ENCODE assay signal across 8 cellular contexts in genomic region chr19:18542936-18543813, GRCh38. TPM values are rescaled to one million over a fixed set of nuclear protein-coding genes. Genes with fewer than 3 reads are reported as not detected.
A peak's percentile ranks its signal among the peaks of the same experiment; 100 is the strongest.
DNase-seq lines count a peak whose midpoint lies in the region; ATAC-seq and TF ChIP-seq lines count a peak whose summit lies in the region.

Gene FKBP8 (minus strand): TSS chr19:18543573. CDS start chr19:18541970, 1,603 bp downstream.

- H3K27me3 Mint-ChIP-seq in T-helper 2 cell treated with Interferon-gamma antibody and Interleukin-4, amounts not matched to agents 5 μg/mL and 100 μg/mL, for 36 hours (ENCODE audit: low read depth), result no peaks in the 10 kb centered on the region

- peak within 1 kb of the TSS; percentile 88 to 90 for H3K4me3 ChIP-seq in right atrium auricular region
- peak within 1 kb of the TSS; percentile 98 for H3K4me3 ChIP-seq in urinary bladder (ENCODE audit: low read depth, low read length)

- H3K27ac Mint-ChIP-seq in T-helper 2 cell treated with Interferon-gamma antibody and Interleukin-4, amounts not matched to agents 5 μg/mL and 100 μg/mL, for 36 hours, result peak within 1 kb of the TSS; percentile 99

- peak within 1 kb of the TSS; percentile 91 to 92 for H3K27ac ChIP-seq in right atrium auricular region
- peak within 1 kb of the TSS; percentile 82 for H3K27ac ChIP-seq in urinary bladder (ENCODE audit: low read depth)

- peaks cover 16% of the 10 kb centered on the region for H3K36me3 Mint-ChIP-seq in T-helper 2 cell treated with Interferon-gamma antibody and Interleukin-4, amounts not matched to agents 5 μg/mL and 100 μg/mL, for 36 hours (ENCODE audit: low read depth)

- no peaks in the 10 kb centered on the region for H3K27me3 ChIP-seq in right atrium auricular region

- peaks cover 17% of the 10 kb centered on the region for H3K4me1 Mint-ChIP-seq in T-helper 2 cell treated with Interferon-gamma antibody and Interleukin-4, amounts not matched to agents 5 μg/mL and 100 μg/mL, for 36 hours (ENCODE audit: low read depth)

- WGBS in urinary bladder, result 1% methylated on average over 85 of the region's 86 CpGs

- H3K4me1 ChIP-seq in right atrium auricular region, result peaks cover 0 to 20% of the 10 kb centered on the region in 2 donors
- H3K4me1 ChIP-seq in urinary bladder (ENCODE audit: insufficient read depth), result peaks cover 1% of the 10 kb centered on the region

- H3K36me3 ChIP-seq in right atrium auricular region, result peaks cover 31% of the 10 kb centered on the region
- no peaks in the 10 kb centered on the region for H3K36me3 ChIP-seq in urinary bladder (ENCODE audit: insufficient read depth)

- peak; percentile 99 for DNase-seq in GM13976 (ENCODE audit: low spot score)
- peak; percentile 78 for DNase-seq in NCI-H1694 treated with DMSO at 0.1 percent for 48 hours (lab: John Stamatoyannopoulos, UW)
- peak; percentile 93 for DNase-seq in T-helper 2 cell treated with Interferon-gamma antibody and Interleukin-4, amounts not matched to agents 5 μg/mL and 100 μg/mL, for 36 hours (ENCODE audit: low spot score)
- DNase-seq in anterior cingulate cortex (lab: John Stamatoyannopoulos, UW), result peak; percentile 16 to 96 (median 87)
- DNase-seq in right atrium auricular region (ENCODE audit: low spot score), result peak; percentile 95
- DNase-seq in pulmonary artery endothelial cell (ENCODE audit: low read depth, low spot score), result no peak

- ATAC-seq in HG02884 (IDR thresholded peaks at IDR 0.05; ENCODE audit: unreplicated experiment), result peak; percentile 69

- in situ Hi-C loops in GM13976 (cut with MboI; ENCODE audit: low sequenced_read_pairs, unreplicated experiment), result no loop called here

- H3K4me3 Mint-ChIP-seq in T-helper 2 cell treated with Interferon-gamma antibody and Interleukin-4, amounts not matched to agents 5 μg/mL and 100 μg/mL, for 36 hours, result peak within 1 kb of the TSS; percentile 95

- H3K9me3 Mint-ChIP-seq in T-helper 2 cell treated with Interferon-gamma antibody and Interleukin-4, amounts not matched to agents 5 μg/mL and 100 μg/mL, for 36 hours, result no peaks in the 10 kb centered on the region

- TF ChIP-seq CTCF in GM13976 (IDR thresholded peaks at IDR 0.05; ENCODE audit: borderline replicate concordance, control extremely low read depth, extremely low read depth, insufficient read depth, missing control alignments), result no peak
- no peak for TF ChIP-seq CTCF in right atrium auricular region (IDR thresholded peaks at IDR 0.05)

- no peaks in the 10 kb centered on the region for H3K9me3 ChIP-seq in right atrium auricular region

RNA-seq across cellular contexts. Expression of gene FKBP8, which starts in this region (rescaled TPM):
- total RNA-seq in right atrium auricular region (100 to 1,000 TPM; 192 to 345 TPM), pulmonary artery endothelial cell (130 and 186 TPM in 2 replicates), urinary bladder (71.3 TPM)
- polyA plus RNA-seq in urinary bladder, result 317 TPM
